ENCODE assay signal across 10 cellular contexts in the genomic region with DNA sequence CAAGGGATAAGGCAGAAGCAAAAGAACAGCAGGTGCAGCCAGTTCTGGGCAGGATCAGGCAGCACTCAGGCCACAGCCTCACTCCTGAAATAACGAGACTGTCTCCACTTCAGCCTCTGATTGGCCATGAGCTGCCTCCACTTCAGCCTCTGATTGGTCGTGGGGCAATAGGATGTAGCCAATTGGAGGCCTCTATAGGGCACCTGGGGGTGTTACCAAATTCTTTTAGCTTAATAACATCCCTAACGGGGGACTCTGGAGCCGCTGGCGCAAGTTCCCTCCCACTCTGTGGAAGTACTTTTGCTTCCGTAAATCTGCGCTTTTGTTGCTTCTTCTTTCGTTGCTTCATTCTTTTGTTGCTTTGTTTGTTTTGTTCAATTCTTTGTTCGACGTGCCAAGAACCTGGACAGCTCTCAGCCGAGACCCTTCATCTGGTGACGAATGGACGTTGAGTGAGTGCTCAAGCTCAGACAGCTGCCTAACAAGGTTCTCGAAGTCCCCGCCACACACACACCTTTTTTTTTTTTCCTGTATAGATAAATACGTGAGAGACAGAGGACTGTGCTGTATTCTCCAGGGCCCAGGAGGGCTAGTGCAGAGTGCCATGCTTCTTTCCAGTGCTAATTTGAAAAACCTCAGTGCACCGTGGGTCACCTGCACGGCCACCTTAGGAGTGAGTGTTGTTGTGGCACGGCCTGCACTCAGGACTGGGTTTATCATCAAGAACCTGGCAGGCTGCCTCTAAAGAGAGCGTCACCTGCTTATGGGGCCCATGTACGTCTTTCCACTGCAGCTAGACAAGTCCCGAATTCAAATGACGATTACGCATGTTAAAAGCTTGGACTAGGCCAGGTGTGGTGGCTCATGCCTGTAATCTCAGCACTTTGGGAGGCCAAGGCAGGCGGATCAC. TPM values are rescaled to one million over a fixed set of nuclear protein-coding genes. Genes with fewer than 3 reads are reported as not detected.
DNase-seq lines count a peak whose midpoint lies in the region; ATAC-seq and TF ChIP-seq lines count a peak whose summit lies in the region.
"Had no signal": no experiment of that assay in that cellular context is flagged by ENCODE, and none has a peak within 500 bp of the region (broad histone marks: within the 10 kb centered on the region; RNA-seq: fewer than 3 reads in every experiment).

No MANE protein-coding gene starts in this region.

- H3K4me1 ChIP-seq in PC-3 (ENCODE audit: insufficient read depth, low read length) (no peaks in the 10 kb centered on the region), hepatocyte (ENCODE audit: insufficient read depth) (no peaks in the 10 kb centered on the region)

- H3K36me3 ChIP-seq in PC-3 (ENCODE audit: low read depth, low read length) = no peaks in the 10 kb centered on the region
- no peaks in the 10 kb centered on the region for H3K36me3 ChIP-seq in hepatocyte (replicated peaks; ENCODE audit: insufficient read depth, low read depth)

- H3K9me3 ChIP-seq in PC-3 (ENCODE audit: low read length) = no peaks in the 10 kb centered on the region
- H3K9me3 ChIP-seq in hepatocyte (ENCODE audit: low read depth) = no peaks in the 10 kb centered on the region

- no peaks in the 10 kb centered on the region for H3K4me1 Mint-ChIP-seq in HFFc6 (ENCODE audit: low read depth)

- H4K20me1 ChIP-seq in PC-3 (ENCODE audit: low read length) (no peaks in the 10 kb centered on the region), hepatocyte (ENCODE audit: insufficient read depth, poor library complexity, severe bottlenecking) (no peaks in the 10 kb centered on the region)

- no peak overlapping the region for H3K27ac Mint-ChIP-seq in HFFc6
- H3K27ac Mint-ChIP-seq: CD4-positive, CD25-positive, alpha-beta regulatory T cell; naive thymus-derived CD8-positive, alpha-beta T cell had no signal

- H3K9ac ChIP-seq in PC-3 (ENCODE audit: low read length) = no peak overlapping the region

- H3K27me3 ChIP-seq in PC-3 (ENCODE audit: low read length) (peaks cover 27% of the 10 kb centered on the region), hepatocyte (peaks cover 4% of the 10 kb centered on the region)

- DNase-seq in A172 (ENCODE audit: low spot score) (peak; percentile 18), PC-3 (no peak), hepatocyte (ENCODE audit: low spot score) (peak; percentile 59), cortex of kidney (lab: John Stamatoyannopoulos, UW) (no peak), HFFc6 (no peak), omental fat pad (ENCODE audit: low spot score) (no peak), DMS114 treated with DMSO at 0.1 percent for 48 hours (lab: John Stamatoyannopoulos, UW; ENCODE audit: unreplicated experiment) (no peak)
- DNase-seq: CD4-positive, CD25-positive, alpha-beta regulatory T cell; naive thymus-derived CD8-positive, alpha-beta T cell had no signal

- intact Hi-C loops in PC-3 (cut with micrococcal nuclease) = no loop called here

- H3K4me2 ChIP-seq in PC-3 (ENCODE audit: low read length) (no peak overlapping the region), hepatocyte (peak overlapping the region; percentile 62)

- POLR2A ChIA-PET in PC-3 (lab: Charles Lee; ENCODE audit: unreplicated experiment) = no interaction called here

- H3K4me3 ChIP-seq in PC-3 (ENCODE audit: low read length) (no peak overlapping the region), hepatocyte (no peak overlapping the region)

- H3K9me2 ChIP-seq in PC-3 (replicated peaks; ENCODE audit: low read length) = no peaks in the 10 kb centered on the region
- no peaks in the 10 kb centered on the region for H3K9me2 ChIP-seq in hepatocyte (replicated peaks; ENCODE audit: insufficient read depth)

- no peak overlapping the region for H3K4me3 Mint-ChIP-seq in HFFc6

- 54% methylated on average over 25 of the region's 25 CpGs for WGBS in hepatocyte (ENCODE audit: low lambda C conversion rate, missing lambda C conversion rate)

- CTCF ChIA-PET in PC-3 (lab: Charles Lee) = no interaction called here

- H3K9me3 Mint-ChIP-seq in HFFc6 = no peaks in the 10 kb centered on the region
- H3K9me3 Mint-ChIP-seq: naive thymus-derived CD8-positive, alpha-beta T cell had no signal

- TF ChIP-seq CTCF in PC-3 (conservative IDR thresholded peaks at IDR 0.05; ENCODE audit: low read depth, low read length) = no peak
- TF ChIP-seq CTCF in hepatocyte (IDR thresholded peaks at IDR 0.05; ENCODE audit: poor library complexity) = no peak
- no peak for TF ChIP-seq CTCF in HFFc6 (IDR thresholded peaks at IDR 0.05)
- TF ChIP-seq CTCF in omental fat pad (IDR thresholded peaks at IDR 0.05) = no peak

- H2AFZ ChIP-seq in PC-3 (ENCODE audit: low read length) (no peak overlapping the region), hepatocyte (peak overlapping the region; percentile 56)

- BruUV-seq in PC-3 (replicated peaks; lab: Mats Ljungman, UMichigan) = no TSS peak

- H3K79me2 ChIP-seq in PC-3 (ENCODE audit: low read length) (no peaks in the 10 kb centered on the region), hepatocyte (no peaks in the 10 kb centered on the region)

- H3K27ac ChIP-seq in PC-3 (ENCODE audit: low read length) (no peak overlapping the region), hepatocyte (no peak overlapping the region)

- H3F3A ChIP-seq in PC-3 (ENCODE audit: low read length, unreplicated experiment) = no peaks in the 10 kb centered on the region

- no peaks in the 10 kb centered on the region for H3K36me3 Mint-ChIP-seq in HFFc6 (ENCODE audit: low read depth)
- H3K36me3 Mint-ChIP-seq: CD4-positive, CD25-positive, alpha-beta regulatory T cell; naive thymus-derived CD8-positive, alpha-beta T cell had no signal

- H3K27me3 Mint-ChIP-seq in HFFc6 (ENCODE audit: insufficient read depth) = peaks cover 34% of the 10 kb centered on the region

- peak; percentile 65 for ATAC-seq in HG03045 (IDR thresholded peaks at IDR 0.05; ENCODE audit: unreplicated experiment)
- peak; percentile 33; the same call in 1 of the 2 replicates for ATAC-seq in PC-3
- no peak for ATAC-seq in omental fat pad (ENCODE audit: low FRiP score)

RNA-seq across cellular contexts. Expression of a gene that starts 32.0 kb away (rescaled TPM):
- 14.3 and 16.7 TPM in 2 replicates for total RNA-seq in A172 (2014; rRNA removed; shearing (Covaris generic))
- total RNA-seq in PC-3 (2014; rRNA removed) = 25.8 and 25.9 TPM in 2 replicates
- 9.7 and 13.5 TPM in 2 replicates for total RNA-seq in hepatocyte
- polyA plus RNA-seq in hepatocyte = 9.3 and 11.1 TPM in 2 replicates
- 10 to 100 TPM; 16.5 to 28.5 (median 25.6) TPM for total RNA-seq in HFFc6 (2021; fragmentation: NEBNext Ultra II Directional; extraction: Animal tissue kit (Norgen Biotek cat#: 25700))
- 10 to 100 TPM; 18.4 to 39.4 (median 27.4) TPM for total RNA-seq in omental fat pad

Comparison
In these comparisons a context has a peak if more than half of its experiments do, and no peak if none do; other contexts are left out.
1. DNase-seq: peak in A172 (single experiment) and hepatocyte (single experiment); none in PC-3 (single experiment), cortex of kidney (single experiment), HFFc6 (single experiment), omental fat pad (single experiment) and DMS114 treated with DMSO at 0.1 percent for 48 hours (single experiment).